ENCODE assay signal across 1 cellular context in genomic region chr16:8797364-8798173, GRCh38.
TF ChIP-seq lines count a peak whose summit lies in the region.

Gene PMM2, plus strand, starts transcription at chr16:8797839. Its CDS starts 44 bp downstream, at chr16:8797883.
Gene TMEM186, minus strand, starts transcription at chr16:8797639. Its CDS starts 25 bp downstream, at chr16:8797614.

TF ChIP-seq in K562, 482 proteins besides CTCF, POLR2A, EP300 and RAD21 (continued from another document and continues in another):
- TF ChIP-seq GMEB1 (CRISPR knock-in tag; IDR thresholded peaks at IDR 0.05) (peak; percentile 52), ZFP1 (CRISPR knock-in tag; IDR thresholded peaks at IDR 0.05) (no peak), POLR2G (IDR thresholded peaks at IDR 0.05; ENCODE audit: low read depth, low read length) (peak; percentile 98), MTF1 (CRISPR knock-in tag; IDR thresholded peaks at IDR 0.05; ENCODE audit: borderline replicate concordance) (no peak), HDAC8 (tag; IDR thresholded peaks at IDR 0.05) (peak; percentile 76; the same call in 1 of the 2 replicates), ZKSCAN1 (IDR thresholded peaks at IDR 0.05; ENCODE audit: low read depth, low read length) (no peak), MXD1 (CRISPR knock-in tag; IDR thresholded peaks at IDR 0.05; ENCODE audit: borderline replicate concordance, poor library complexity, severe bottlenecking) (peak; percentile 93), ZNF75A (CRISPR knock-in tag; IDR thresholded peaks at IDR 0.05) (no peak), OTX1 (CRISPR knock-in tag; IDR thresholded peaks at IDR 0.05) (no peak), DIDO1 (tag; IDR thresholded peaks at IDR 0.05; ENCODE audit: low read depth) (no peak), AFF4 (CRISPR knock-in tag; IDR thresholded peaks at IDR 0.05) (peak; percentile 91), ZNF324 (CRISPR knock-in tag; IDR thresholded peaks at IDR 0.05) (no peak), SIRT6 (IDR thresholded peaks at IDR 0.05; ENCODE audit: low read depth, low read length) (no peak), MLLT1 (IDR thresholded peaks at IDR 0.05) (no peak), RB1 (IDR thresholded peaks at IDR 0.05; ENCODE audit: low read depth) (peak; percentile 59; the same call in 1 of the 2 replicates), ZNF23 (CRISPR knock-in tag; IDR thresholded peaks at IDR 0.05) (no peak), MBD1 (CRISPR knock-in tag; IDR thresholded peaks at IDR 0.05) (no peak), ZBTB49 (CRISPR knock-in tag; IDR thresholded peaks at IDR 0.05; ENCODE audit: borderline replicate concordance) (no peak; the same call in 1 of the 2 replicates), BRCA1 (IDR thresholded peaks at IDR 0.05) (no peak), BRCA1 (CRISPR knock-in tag; IDR thresholded peaks at IDR 0.05) (no peak), ZNF584 (CRISPR knock-in tag; IDR thresholded peaks at IDR 0.05; ENCODE audit: low read depth) (no peak), SMARCA5 (IDR thresholded peaks at IDR 0.05) (no peak), ARID4B (CRISPR knock-in tag; IDR thresholded peaks at IDR 0.05) (peak; percentile 99), ZBTB34 (CRISPR knock-in tag; IDR thresholded peaks at IDR 0.05) (no peak), SRSF1 (IDR thresholded peaks at IDR 0.05; ENCODE audit: low read depth, low read length) (no peak), ZNF592 (IDR thresholded peaks at IDR 0.05) (peak; percentile 63; the same call in 1 of the 2 replicates), LARP7 (IDR thresholded peaks at IDR 0.05) (no peak), HNRNPLL (IDR thresholded peaks at IDR 0.05; ENCODE audit: low read depth, low read length, poor library complexity, severe bottlenecking) (peak; percentile 92), ELF2 (CRISPR knock-in tag; IDR thresholded peaks at IDR 0.05) (peak; percentile 99), ZNF121 (CRISPR knock-in tag; conservative IDR thresholded peaks at IDR 0.05) (no peak), SMC3 (conservative IDR thresholded peaks at IDR 0.05; ENCODE audit: insufficient read depth, low read depth, low read length) (no peak), NFYB (IDR thresholded peaks at IDR 0.05; ENCODE audit: extremely low read depth, insufficient read length) (no peak), SMARCB1 (IDR thresholded peaks at IDR 0.05; ENCODE audit: insufficient read length, low read depth) (no peak), CBX1 (IDR thresholded peaks at IDR 0.05; ENCODE audit: low read depth) (no peak), ZKSCAN8 (CRISPR knock-in tag; IDR thresholded peaks at IDR 0.05) (no peak), SAP30 (IDR thresholded peaks at IDR 0.05; ENCODE audit: borderline replicate concordance, insufficient read depth, low read depth, low read length, poor library complexity, severe bottlenecking) (peak; percentile 99), CXXC5 (CRISPR knock-in tag; IDR thresholded peaks at IDR 0.05) (peak; percentile 76; the same call in 1 of the 2 replicates), COPS2 (conservative IDR thresholded peaks at IDR 0.05) (no peak), TRIM24 (IDR thresholded peaks at IDR 0.05) (no peak), KDM4B (IDR thresholded peaks at IDR 0.05; ENCODE audit: borderline replicate concordance in 2 of 2, low read depth in 1 of 2) (peak in 1 of 2 experiments; percentile 98; a peak in 2 of 4 replicates)
